ENCODE assay signal across 28 cellular contexts in the genomic region with DNA sequence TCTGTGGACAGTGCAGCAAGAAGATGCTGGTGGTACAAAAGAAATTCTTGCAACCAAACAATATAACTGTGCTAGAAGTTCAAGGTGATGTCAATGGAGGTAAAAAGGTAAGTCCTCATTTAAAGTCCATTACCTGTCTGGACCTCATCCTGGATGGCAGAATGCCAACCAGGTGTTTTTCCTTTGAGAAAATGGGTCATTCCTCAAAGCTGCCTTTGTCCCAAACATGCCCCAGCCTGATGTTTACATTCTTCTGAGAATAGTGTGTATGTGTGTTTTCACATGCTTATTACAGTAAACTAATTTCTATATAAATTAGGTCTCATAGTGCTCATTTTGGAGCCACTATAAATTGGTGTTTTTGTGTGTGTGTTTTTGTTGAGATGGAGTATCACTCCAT. TPM values are rescaled to one million over a fixed set of nuclear protein-coding genes. Genes with fewer than 3 reads are reported as not detected.
DNase-seq lines count a peak whose midpoint lies in the region; ATAC-seq, FAIRE-seq and TF ChIP-seq lines count a peak whose summit lies in the region.
"Had no signal": no experiment of that assay in that cellular context is flagged by ENCODE, and none has a peak within 500 bp of the region (broad histone marks: within the 10 kb centered on the region; RNA-seq: fewer than 3 reads in every experiment).

No MANE protein-coding gene starts in this region.

- CTCF ChIA-PET in K562 (lab: Yijun Ruan, JAX; ENCODE audit: low intra/inter-chr PET ratio): no interaction called here

- DNase-seq in NCI-H2196 (lab: John Stamatoyannopoulos, UW; ENCODE audit: unreplicated experiment) (peak; percentile 3), NCI-H2196 treated with DMSO at 0.1 percent for 48 hours (lab: John Stamatoyannopoulos, UW; ENCODE audit: unreplicated experiment) (no peak), NCI-H1105 (lab: John Stamatoyannopoulos, UW) (peak; percentile 28), K562 (ENCODE audit: extremely low read depth in 1 of 4, low spot score in 3 of 4) (no peak), keratinocyte (ENCODE audit: low read depth, low spot score) (peak; percentile 86), adrenal gland (no peak), right cardiac atrium (no peak)
- DNase-seq: 8988T, ACHN, Calu3, DMS79 treated with DMSO at 0.1 percent for 48 hours, GF-D8, GOT3, Kasumi-1, NCI-H1417, NCI-H1694, NCI-H2029 treated with DMSO at 0.1 percent for 48 hours, NCI-H2171, NCI-H524, OCI-M1, SJCRH30 had no signal

- FAIRE-seq in K562 (lab: Jason Lieb, UNC) (no peak), keratinocyte (lab: Jason Lieb, UNC) (peak; percentile 79)
- FAIRE-seq: GM12891, HepG2, RCC 7860 had no signal

- no peak for TF ChIP-seq RAD21 in K562 (CRISPR knock-in tag; conservative IDR thresholded peaks at IDR 0.05 in 1 of 2, IDR thresholded peaks at IDR 0.05 in 1 of 2)

- no peak for TF ChIP-seq EP300 in K562 (IDR thresholded peaks at IDR 0.05; ENCODE audit: low read length)

- POLR2A ChIA-PET in K562 (lab: Yijun Ruan, JAX): interaction anchor here (0.9 kb wide), 1 partner anchor 11 kb away, joined by 3 read pairs; no protein-coding TSS in a partner anchor

- intact Hi-C loops in K562 (cut with micrococcal nuclease) (loop anchor here (5.0 to 10.0 kb wide), 3 partner anchors 83 to 411 kb away; a partner anchor contains a TSS), adrenal gland (cut with DNase I) (no loop called here), right cardiac atrium (cut with DNase I) (no loop called here)

- TF ChIP-seq POLR2A in K562 (conservative IDR thresholded peaks at IDR 0.05): no peak
- TF ChIP-seq POLR2A in adrenal gland (IDR thresholded peaks at IDR 0.05): no peak

- H3K9me3 ChIP-seq in K562 (replicated peaks; ENCODE audit: control insufficient read depth, insufficient read depth, low read depth, low read length) (no peaks in the 10 kb centered on the region), keratinocyte (ENCODE audit: control insufficient read depth, low read depth, low read length) (no peaks in the 10 kb centered on the region), adrenal gland (replicated peaks in 1 of 3) (no peaks in the 10 kb centered on the region), right cardiac atrium (ENCODE audit: control insufficient read depth, low read length) (no peaks in the 10 kb centered on the region)
- H3K9me3 ChIP-seq: HAP-1, SJCRH30 had no signal

- H3K9me1 ChIP-seq in K562 (ENCODE audit: control insufficient read depth, insufficient read depth, low read length): no peaks in the 10 kb centered on the region
- no peaks in the 10 kb centered on the region for H3K9me1 ChIP-seq in keratinocyte (ENCODE audit: control insufficient read depth, extremely low read depth, insufficient read depth, low read length)

- no peaks in the 10 kb centered on the region for H4K20me1 ChIP-seq in K562 (replicated peaks; ENCODE audit: control insufficient read depth, insufficient read depth, low read length)
- H4K20me1 ChIP-seq in keratinocyte (ENCODE audit: control insufficient read depth, extremely low read depth, insufficient read depth, low read length): no peaks in the 10 kb centered on the region

- H3K27ac ChIP-seq in K562 (ENCODE audit: extremely low read depth, low read depth, low read length) (no peak overlapping the region), keratinocyte (ENCODE audit: control insufficient read depth, insufficient read depth, low read length) (no peak overlapping the region), adrenal gland (no peak overlapping the region), right cardiac atrium (ENCODE audit: low read length) (no peak overlapping the region)
- H3K27ac ChIP-seq: HL-60, SJCRH30 had no signal

- H3K9ac ChIP-seq in K562 (ENCODE audit: insufficient read depth in 1 of 2, low read depth in 2 of 2, low read length in 2 of 2): no peak overlapping the region
- H3K9ac ChIP-seq in keratinocyte (ENCODE audit: control insufficient read depth, extremely low read depth, insufficient read depth, low read length): no peak overlapping the region

- no peak overlapping the region for H3K4me3 ChIP-seq in K562
- no peak overlapping the region for H3K4me3 ChIP-seq in keratinocyte (ENCODE audit: control insufficient read depth in 2 of 3, extremely low read depth in 1 of 3, insufficient read depth in 2 of 3, low read depth in 1 of 3, low read length in 3 of 3)
- no peak overlapping the region for H3K4me3 ChIP-seq in adrenal gland
- no peak overlapping the region for H3K4me3 ChIP-seq in right cardiac atrium (ENCODE audit: low read length)
- H3K4me3 ChIP-seq: HAP-1, SJCRH30 had no signal

- H2AFZ ChIP-seq in K562 (ENCODE audit: low read depth, low read length) (no peak overlapping the region), keratinocyte (ENCODE audit: control insufficient read depth, low read length) (no peak overlapping the region)

- no peak for ATAC-seq in K562
- no peak for ATAC-seq in right cardiac atrium
- ATAC-seq in HG03457 (IDR thresholded peaks at IDR 0.05; ENCODE audit: unreplicated experiment): no peak
- ATAC-seq: HepG2, Right ventricle myocardium inferior had no signal

- H3K27me3 ChIP-seq in K562 (ENCODE audit: control insufficient read depth in 2 of 2, insufficient read depth in 2 of 2, low read length in 2 of 2) (no peaks in the 10 kb centered on the region), keratinocyte (ENCODE audit: control insufficient read depth, extremely low read depth, insufficient read depth, low read length) (no peaks in the 10 kb centered on the region), adrenal gland (no peaks in the 10 kb centered on the region), right cardiac atrium (ENCODE audit: control insufficient read depth, insufficient read depth) (no peaks in the 10 kb centered on the region)
- H3K27me3 ChIP-seq: SJCRH30 had no signal

- dilution Hi-C loops in keratinocyte (cut with MboI; ENCODE audit: extremely low pct_ligation_motif_present, low sequenced_read_pairs): no loop called here

- TF ChIP-seq CTCF in K562 (IDR thresholded peaks at IDR 0.05 in 2 of 3, conservative IDR thresholded peaks at IDR 0.05 in 1 of 3; ENCODE audit: insufficient read depth in 2 of 3, low read depth in 1 of 3, low read length in 3 of 3) (no peak), keratinocyte (optimal IDR thresholded peaks at IDR 0.05 in 1 of 3, IDR thresholded peaks at IDR 0.05 in 1 of 3, conservative IDR thresholded peaks at IDR 0.05 in 1 of 3; ENCODE audit: extremely low read depth in 1 of 3, insufficient read depth in 2 of 3, low read length in 3 of 3) (no peak), adrenal gland (IDR thresholded peaks at IDR 0.05) (no peak)

- no peaks in the 10 kb centered on the region for H3K4me1 ChIP-seq in K562 (replicated peaks in 1 of 2; ENCODE audit: control insufficient read depth in 2 of 2, insufficient read depth in 2 of 2, low read length in 2 of 2)
- H3K4me1 ChIP-seq in keratinocyte (ENCODE audit: control insufficient read depth, extremely low read depth, insufficient read depth, low read length): peaks cover 18% of the 10 kb centered on the region
- no peaks in the 10 kb centered on the region for H3K4me1 ChIP-seq in adrenal gland (replicated peaks in 1 of 2)
- no peaks in the 10 kb centered on the region for H3K4me1 ChIP-seq in right cardiac atrium (ENCODE audit: control insufficient read depth, insufficient read depth, low read length)
- H3K4me1 ChIP-seq: HAP-1, SJCRH30 had no signal

- H3K4me2 ChIP-seq in K562 (ENCODE audit: insufficient read depth, low read length) (no peak overlapping the region), keratinocyte (ENCODE audit: control insufficient read depth, extremely low read depth, insufficient read depth, low read depth, low read length) (no peak overlapping the region)

- no peaks in the 10 kb centered on the region for H3K79me2 ChIP-seq in K562 (ENCODE audit: control insufficient read depth, insufficient read depth, low read length)
- H3K79me2 ChIP-seq in keratinocyte (ENCODE audit: control insufficient read depth, insufficient read depth, low read length): no peaks in the 10 kb centered on the region

- H3K36me3 ChIP-seq in K562 (ENCODE audit: control insufficient read depth, insufficient read depth, low read length) (peaks cover 50% of the 10 kb centered on the region), keratinocyte (ENCODE audit: control insufficient read depth in 2 of 2, extremely low read depth in 1 of 2, insufficient read depth in 2 of 2, low read length in 2 of 2) (peaks cover 0 to 1% of the 10 kb centered on the region in 2 experiments), adrenal gland (replicated peaks in 1 of 2) (peaks cover 0 to 20% of the 10 kb centered on the region in 2 donors)

- BruUV-seq in K562 (replicated peaks; lab: Mats Ljungman, UMichigan): no TSS peak

- in situ Hi-C loops in K562 (cut with MboI): no loop called here

RNA-seq across cellular contexts. Expression of a gene that starts 24.9 kb away (rescaled TPM):
- 25.4 and 61.1 TPM in 2 replicates for total RNA-seq in K562 (2011; cell fraction: chromatin; rRNA removed; ENCODE audit: low replicate concordance)
- total RNA-seq in K562 (2011; cell fraction: nucleolus; rRNA removed): 26.3 and 29.0 TPM in 2 replicates
- total RNA-seq in K562 (2011; cell fraction: nucleoplasm; rRNA removed): 24.4 and 24.9 TPM in 2 replicates
- total RNA-seq in K562 (2014; rRNA removed): 25.7 and 26.1 TPM in 2 replicates
- total RNA-seq in K562 (2014; rRNA removed; fragmentation: Illumina TruSeq; extraction: Trizol): 88.6 and 117 TPM in 2 replicates
- total RNA-seq in K562 (2015; rRNA removed; fragmentation: Illumina TruSeq; extraction: Trizol): 42.9 and 49.0 TPM in 2 replicates
- total RNA-seq in K562 (2021): 67.4 and 74.5 TPM in 2 replicates
- polyA plus RNA-seq in K562 (2011; rRNA removed): 87.2 and 102 TPM in 2 replicates
- polyA plus RNA-seq in K562 (2011; cell fraction: cytosol; rRNA removed): 7.8 and 25.0 TPM in 2 replicates
- 13.6 and 23.1 TPM in 2 replicates for polyA plus RNA-seq in K562 (2011; cell fraction: nucleus; rRNA removed)
- 34.7 and 41.8 TPM in 2 replicates for polyA plus RNA-seq in K562 (2012)
- 58.4 and 70.9 TPM in 2 replicates for polyA plus RNA-seq in K562 (2014; fragmentation: Illumina TruSeq; extraction: Trizol)
- polyA plus RNA-seq in K562 (2014; fragmentation: Nextera tagmentation; extraction: Ambion mirVana): 100 to 1,000 TPM in 1 of 2 experiments, 10 to 100 TPM in 1; 99.8 to 109 TPM
- 42.9 and 44.9 TPM in 2 replicates for polyA plus RNA-seq in K562 (2014; rRNA removed)
- 32.8 and 37.7 TPM in 2 replicates for polyA minus RNA-seq in K562 (2011; rRNA and poly(A)+ RNA removed)
- 11.6 and 13.6 TPM in 2 replicates for polyA minus RNA-seq in K562 (2011; cell fraction: cytosol; rRNA and poly(A)+ RNA removed)
- 12.9 and 33.0 TPM in 2 replicates for polyA minus RNA-seq in K562 (2011; cell fraction: nucleus; rRNA and poly(A)+ RNA removed)
- polyA plus RNA-seq in keratinocyte: 23.8 to 35.4 TPM (median 33.1 TPM) in 3 replicates
- polyA plus RNA-seq in keratinocyte (2011; ENCODE audit: low read depth): 17.5 TPM
- polyA plus RNA-seq in keratinocyte (2011; cell fraction: cytosol; rRNA removed): 16.8 and 31.6 TPM in 2 replicates
- polyA plus RNA-seq in keratinocyte (2011; cell fraction: nucleus; rRNA removed): 24.2 and 38.5 TPM in 2 replicates
- polyA plus RNA-seq in keratinocyte (2012; ENCODE audit: low replicate concordance): 17.6 and 25.2 TPM in 2 replicates
- polyA minus RNA-seq in keratinocyte: 3.5 to 10.4 TPM (median 5.5 TPM) in 3 replicates
- 5.2 TPM for polyA minus RNA-seq in keratinocyte (2011; cell fraction: cytosol; rRNA and poly(A)+ RNA removed)
- 7.9 and 11.4 TPM in 2 replicates for polyA minus RNA-seq in keratinocyte (2011; cell fraction: nucleus; rRNA and poly(A)+ RNA removed)
- total RNA-seq in adrenal gland: 10 to 100 TPM in 7 of 8 donors, 1 to 10 TPM in 1; 5.4 to 30.1 (median 23.3) TPM
- 10 to 100 TPM in 2 of 3 donors, 1 to 10 TPM in 1; 9.3 to 23.9 (median 11.3) TPM for polyA plus RNA-seq in adrenal gland
- total RNA-seq in right cardiac atrium: 10 to 100 TPM; 19.0 to 29.9 (median 23.6) TPM
- polyA plus RNA-seq in right cardiac atrium: 19.2 TPM

RNA-seq across cellular contexts. Expression of a gene that starts 41.4 kb away (rescaled TPM):
- 2.5 and 13.4 TPM in 2 replicates for total RNA-seq in K562 (2011; cell fraction: chromatin; rRNA removed; ENCODE audit: low replicate concordance)
- 2.3 and 2.8 TPM in 2 replicates for total RNA-seq in K562 (2011; cell fraction: nucleolus; rRNA removed)
- 5.1 and 5.5 TPM in 2 replicates for total RNA-seq in K562 (2011; cell fraction: nucleoplasm; rRNA removed)
- 3.0 and 3.6 TPM in 2 replicates for total RNA-seq in K562 (2014; rRNA removed)
- 6.9 and 8.8 TPM in 2 replicates for total RNA-seq in K562 (2014; rRNA removed; fragmentation: Illumina TruSeq; extraction: Trizol)
- total RNA-seq in K562 (2015; rRNA removed; fragmentation: Illumina TruSeq; extraction: Trizol): 4.6 and 5.0 TPM in 2 replicates
- total RNA-seq in K562 (2021): 4.3 and 5.7 TPM in 2 replicates
- 5.2 and 9.5 TPM in 2 replicates for polyA plus RNA-seq in K562 (2011; rRNA removed)
- 0.73 and 1.1 TPM in 2 replicates for polyA plus RNA-seq in K562 (2011; cell fraction: cytosol; rRNA removed)
- 1.8 and 3.6 TPM in 2 replicates for polyA plus RNA-seq in K562 (2011; cell fraction: nucleus; rRNA removed)
- 4.3 and 7.1 TPM in 2 replicates for polyA plus RNA-seq in K562 (2012)
- 7.3 and 8.3 TPM in 2 replicates for polyA plus RNA-seq in K562 (2014; fragmentation: Illumina TruSeq; extraction: Trizol)
- 10 to 100 TPM; 11.9 to 13.2 TPM for polyA plus RNA-seq in K562 (2014; fragmentation: Nextera tagmentation; extraction: Ambion mirVana)
- polyA plus RNA-seq in K562 (2014; rRNA removed): 5.6 and 7.4 TPM in 2 replicates
- polyA minus RNA-seq in K562 (2011; rRNA and poly(A)+ RNA removed): 4.7 and 9.5 TPM in 2 replicates
- polyA minus RNA-seq in K562 (2011; cell fraction: cytosol; rRNA and poly(A)+ RNA removed): 2.3 and 3.1 TPM in 2 replicates
- 4.4 TPM in 2 replicates for polyA minus RNA-seq in K562 (2011; cell fraction: nucleus; rRNA and poly(A)+ RNA removed)
- polyA plus RNA-seq in keratinocyte: 1.1 to 2.4 TPM (median 1.5 TPM) in 3 replicates
- 2.2 TPM for polyA plus RNA-seq in keratinocyte (2011; ENCODE audit: low read depth)
- 0.82 and 1.1 TPM in 2 replicates for polyA plus RNA-seq in keratinocyte (2011; cell fraction: cytosol; rRNA removed)
- 0.73 and 2.3 TPM in 2 replicates for polyA plus RNA-seq in keratinocyte (2011; cell fraction: nucleus; rRNA removed)
- polyA plus RNA-seq in keratinocyte (2012; ENCODE audit: low replicate concordance): 1.1 and 1.4 TPM in 2 replicates
- polyA minus RNA-seq in keratinocyte: 0.89 to 1.2 TPM in 2 of 3 replicates, not detected in the other
- not detected for polyA minus RNA-seq in keratinocyte (2011; cell fraction: cytosol; rRNA and poly(A)+ RNA removed)
- 0.95 and 1.9 TPM in 2 replicates for polyA minus RNA-seq in keratinocyte (2011; cell fraction: nucleus; rRNA and poly(A)+ RNA removed)
- total RNA-seq in adrenal gland: 1 to 10 TPM in 4 of 8 donors, under 1 TPM in 3, not detected in 1; 0.17 to 3.5 (median 1.5) TPM
- polyA plus RNA-seq in adrenal gland: 1 to 10 TPM in 2 of 3 donors, under 1 TPM in 1; 0.67 to 1.7 (median 1.2) TPM
- under 1 TPM in 3 of 4 donors, not detected in 1; 0.54 to 0.84 (median 0.74) TPM for total RNA-seq in right cardiac atrium
- polyA plus RNA-seq in right cardiac atrium: 0.50 TPM

RNA-seq across cellular contexts. Expression of a gene that starts 41.5 kb away (rescaled TPM):
- 23.8 and 82.4 TPM in 2 replicates for total RNA-seq in K562 (2011; cell fraction: chromatin; rRNA removed; ENCODE audit: low replicate concordance)
- 8.8 and 13.7 TPM in 2 replicates for total RNA-seq in K562 (2011; cell fraction: nucleolus; rRNA removed)
- total RNA-seq in K562 (2011; cell fraction: nucleoplasm; rRNA removed): 23.8 and 28.7 TPM in 2 replicates
- total RNA-seq in K562 (2014; rRNA removed) (27.3 and 28.2 TPM in 2 replicates), K562 (2014; rRNA removed; fragmentation: Illumina TruSeq; extraction: Trizol) (46.9 and 53.9 TPM in 2 replicates), K562 (2015; rRNA removed; fragmentation: Illumina TruSeq; extraction: Trizol) (42.3 and 49.0 TPM in 2 replicates), K562 (2021) (35.2 and 39.1 TPM in 2 replicates), adrenal gland (10 to 100 TPM; 29.9 to 54.6 (median 41.7) TPM), right cardiac atrium (10 to 100 TPM; 28.2 to 31.4 (median 30.2) TPM)
- polyA plus RNA-seq in K562 (2011; rRNA removed) (24.4 and 32.9 TPM in 2 replicates), K562 (2014; fragmentation: Illumina TruSeq; extraction: Trizol) (33.9 and 39.8 TPM in 2 replicates), K562 (2014; fragmentation: Nextera tagmentation; extraction: Ambion mirVana) (10 to 100 TPM in 1 of 2 experiments, 1 to 10 TPM in 1; 9.9 to 11.8 TPM), K562 (2014; rRNA removed) (18.5 and 18.7 TPM in 2 replicates), keratinocyte (22.6 to 31.5 TPM (median 23.7 TPM) in 3 replicates), adrenal gland (10 to 100 TPM; 12.1 to 45.0 (median 14.6) TPM), right cardiac atrium (8.1 TPM)
- 7.0 and 14.3 TPM in 2 replicates for polyA plus RNA-seq in K562 (2011; cell fraction: cytosol; rRNA removed)
- polyA plus RNA-seq in K562 (2011; cell fraction: nucleus; rRNA removed): 15.6 and 17.8 TPM in 2 replicates
- 21.7 and 31.6 TPM in 2 replicates for polyA plus RNA-seq in K562 (2012)
- 61.6 and 68.9 TPM in 2 replicates for polyA minus RNA-seq in K562 (2011; rRNA and poly(A)+ RNA removed)
- 26.4 and 29.7 TPM in 2 replicates for polyA minus RNA-seq in K562 (2011; cell fraction: cytosol; rRNA and poly(A)+ RNA removed)
- 17.4 and 24.2 TPM in 2 replicates for polyA minus RNA-seq in K562 (2011; cell fraction: nucleus; rRNA and poly(A)+ RNA removed)
- 44.1 TPM for polyA plus RNA-seq in keratinocyte (2011; ENCODE audit: low read depth)
- polyA plus RNA-seq in keratinocyte (2011; cell fraction: cytosol; rRNA removed): 14.7 and 32.8 TPM in 2 replicates
- 22.4 and 31.2 TPM in 2 replicates for polyA plus RNA-seq in keratinocyte (2011; cell fraction: nucleus; rRNA removed)
- polyA plus RNA-seq in keratinocyte (2012; ENCODE audit: low replicate concordance): 20.9 and 24.5 TPM in 2 replicates
- polyA minus RNA-seq in keratinocyte: 20.9 to 47.6 TPM (median 25.0 TPM) in 3 replicates
- 24.4 TPM for polyA minus RNA-seq in keratinocyte (2011; cell fraction: cytosol; rRNA and poly(A)+ RNA removed)
- polyA minus RNA-seq in keratinocyte (2011; cell fraction: nucleus; rRNA and poly(A)+ RNA removed): 30.4 and 47.9 TPM in 2 replicates

Comparison
In these comparisons a context has a peak if more than half of its experiments do, and no peak if none do; other contexts are left out.
1. DNase-seq: peak in NCI-H2196 (single experiment), NCI-H1105 (single experiment) and keratinocyte (single experiment); none in NCI-H2196 treated with DMSO at 0.1 percent for 48 hours (single experiment), K562 (0 of 4), adrenal gland (0 of 7) and right cardiac atrium (0 of 3).